In genomic region chr12:109827566-109828550, GRCh38 we compare ENCODE assay signal across 11 cellular contexts. TPM values are rescaled to one million over a fixed set of nuclear protein-coding genes. Genes with fewer than 3 reads are reported as not detected.
A peak's percentile ranks its signal among the peaks of the same experiment; 100 is the strongest.
DNase-seq lines count a peak whose midpoint lies in the region; ATAC-seq, FAIRE-seq and TF ChIP-seq lines count a peak whose summit lies in the region.
"Had no signal": no experiment of that assay in that cellular context is flagged by ENCODE, and none has a peak within 500 bp of the region (broad histone marks: within the 10 kb centered on the region; RNA-seq: fewer than 3 reads in every experiment).

No MANE protein-coding gene starts in this region.

- H3K27me3 ChIP-seq in HL-60 (ENCODE audit: insufficient read depth, poor library complexity, severe bottlenecking): peaks cover 4% of the 10 kb centered on the region
- no peaks in the 10 kb centered on the region for H3K27me3 ChIP-seq in adrenal gland
- H3K27me3 ChIP-seq in gastrocnemius medialis: peaks cover 9 to 18% (median 12%) of the 10 kb centered on the region in 3 donors
- no peaks in the 10 kb centered on the region for H3K27me3 ChIP-seq in breast epithelium

- H3K4me1 ChIP-seq in adrenal gland (replicated peaks in 1 of 2) (peaks cover 0 to 7% of the 10 kb centered on the region in 2 donors), kidney (ENCODE audit: control insufficient read depth in 1 of 2, insufficient read depth in 1 of 2, low read depth in 1 of 2, low read length in 2 of 2) (peaks cover 10 to 28% of the 10 kb centered on the region in 2 donors), gastrocnemius medialis (peaks cover 0 to 3% of the 10 kb centered on the region in 2 donors), breast epithelium (peaks cover 0 to 2% of the 10 kb centered on the region in 2 donors)

- no peak for FAIRE-seq in kidney (lab: Jason Lieb, UNC)
- FAIRE-seq: GM18507 had no signal

- intact Hi-C loops in adrenal gland (cut with DNase I): no loop called here
- intact Hi-C loops in kidney (cut with DNase I): no loop called here
- intact Hi-C loops in gastrocnemius medialis (cut with DNase I; ENCODE audit: low total_unique reads): no loop called here
- intact Hi-C loops in breast epithelium (cut with DNase I; ENCODE audit: low total_unique reads): no loop called here

- peak overlapping the region in 1 of 2 donors; percentile 51 for H3K9ac ChIP-seq in kidney (ENCODE audit: low read length in 2 of 2)

- TF ChIP-seq CTCF in HL-60 (IDR thresholded peaks at IDR 0.05; ENCODE audit: insufficient read depth, low read length) (no peak), adrenal gland (IDR thresholded peaks at IDR 0.05) (no peak), kidney (IDR thresholded peaks at IDR 0.05; ENCODE audit: borderline replicate concordance, extremely low read depth, insufficient read depth) (no peak), gastrocnemius medialis (IDR thresholded peaks at IDR 0.05 in 4 of 5, conservative IDR thresholded peaks at IDR 0.05 in 1 of 5) (no peak), breast epithelium (IDR thresholded peaks at IDR 0.05) (no peak)

- H3K4me3 ChIP-seq in HL-60 (replicated peaks; ENCODE audit: insufficient read depth, low read length) (no peak overlapping the region), adrenal gland (no peak overlapping the region), kidney (ENCODE audit: low read length in 2 of 2) (peak overlapping the region; percentile 23 to 26), gastrocnemius medialis (no peak overlapping the region), breast epithelium (no peak overlapping the region)

- no peaks in the 10 kb centered on the region for H3K9me3 ChIP-seq in adrenal gland (replicated peaks in 1 of 3)
- H3K9me3 ChIP-seq in kidney (ENCODE audit: control insufficient read depth in 1 of 2, low read length in 2 of 2): no peaks in the 10 kb centered on the region
- no peaks in the 10 kb centered on the region for H3K9me3 ChIP-seq in gastrocnemius medialis
- H3K9me3 ChIP-seq in breast epithelium: no peaks in the 10 kb centered on the region

- H3K27ac ChIP-seq in HL-60 (replicated peaks): peak overlapping the region; percentile 61
- peak overlapping the region in 3 of 5 donors; percentile 10 to 83 (median 65) for H3K27ac ChIP-seq in adrenal gland
- peak overlapping the region; percentile 61 to 74 for H3K27ac ChIP-seq in kidney (ENCODE audit: low read depth in 2 of 2, low read length in 2 of 2)
- no peak overlapping the region for H3K27ac ChIP-seq in gastrocnemius medialis
- peak overlapping the region in 1 of 2 donors; percentile 21 for H3K27ac ChIP-seq in breast epithelium

- 58 to 66% (median 64%) methylated on average over 7 to 19 of the region's 19 CpGs for WGBS in adrenal gland, 4 donors

- DNase-seq in HL-60 (ENCODE audit: low read depth in 1 of 2, low spot score in 1 of 2): peak; percentile 90 to 93
- DNase-seq in adrenal gland: peak; percentile 37 to 79 (median 65)
- DNase-seq in kidney: peak; percentile 80
- peak; percentile 38 to 45 for DNase-seq in gastrocnemius medialis
- DNase-seq in DMS153 (lab: John Stamatoyannopoulos, UW): no peak
- DNase-seq in mesenteric fat pad (ENCODE audit: low spot score): no peak
- DNase-seq in breast epithelium (ENCODE audit: low spot score in 2 of 2): no peak
- DNase-seq: activated naive CD4-positive, alpha-beta T cell treated with Interleukin-2 at 50 U/mL for 16 hours; effector CD4-positive, alpha-beta T cell had no signal

- ATAC-seq in gastrocnemius medialis (peak in 1 of 2 donors; percentile 30), HG03280 (IDR thresholded peaks at IDR 0.05; ENCODE audit: unreplicated experiment) (no peak)

- H3K36me3 ChIP-seq in adrenal gland (replicated peaks in 1 of 2): no peaks in the 10 kb centered on the region
- no peaks in the 10 kb centered on the region for H3K36me3 ChIP-seq in kidney (ENCODE audit: control insufficient read depth in 1 of 2, insufficient read depth in 2 of 2, low read length in 2 of 2)
- H3K36me3 ChIP-seq in gastrocnemius medialis: no peaks in the 10 kb centered on the region
- H3K36me3 ChIP-seq in breast epithelium: no peaks in the 10 kb centered on the region

- TF ChIP-seq POLR2A in adrenal gland (IDR thresholded peaks at IDR 0.05) (no peak), gastrocnemius medialis (IDR thresholded peaks at IDR 0.05) (no peak), breast epithelium (IDR thresholded peaks at IDR 0.05) (no peak)

- in situ Hi-C loops in gastrocnemius medialis (cut with MboI; ENCODE audit: low sequenced_read_pairs in 4 of 4): no loop called here

RNA-seq across cellular contexts. Expression of gene TRPV4, which starts 5.3 kb away (rescaled TPM):
- total RNA-seq in adrenal gland (1 to 10 TPM in 7 of 8 donors, under 1 TPM in 1; 0.30 to 5.9 (median 2.5) TPM), kidney (6.0 TPM), gastrocnemius medialis (not detected), mesenteric fat pad (3.5 TPM), breast epithelium (1 to 10 TPM in 2 of 3 donors, under 1 TPM in 1; 0.64 to 6.4 (median 2.0) TPM)
- polyA plus RNA-seq in adrenal gland (under 1 TPM; 0.46 to 0.64 (median 0.48) TPM), kidney (ENCODE audit: insufficient read depth, low read depth, low replicate concordance) (24.5 TPM)

RNA-seq across cellular contexts. Expression of gene GLTP, which starts 52.5 kb away (rescaled TPM):
- total RNA-seq in adrenal gland: 10 to 100 TPM; 29.7 to 58.8 (median 38.4) TPM
- polyA plus RNA-seq in adrenal gland: 10 to 100 TPM; 24.5 to 38.6 (median 27.4) TPM
- 45.9 TPM for total RNA-seq in kidney
- 56.4 TPM for polyA plus RNA-seq in kidney (ENCODE audit: insufficient read depth, low read depth, low replicate concordance)
- 10 to 100 TPM; 18.3 to 34.0 (median 22.4) TPM for total RNA-seq in gastrocnemius medialis
- 31.4 TPM for total RNA-seq in mesenteric fat pad
- 10 to 100 TPM; 38.2 to 53.1 (median 40.1) TPM for total RNA-seq in breast epithelium

Comparison
In these comparisons a context has a peak if more than half of its experiments do, and no peak if none do; other contexts are left out.
1. DNase-seq: peak in HL-60 (2 of 2), adrenal gland (7 of 7), kidney (single experiment) and gastrocnemius medialis (2 of 2); none in DMS153 (single experiment), mesenteric fat pad (single experiment) and breast epithelium (0 of 2).
2. H3K27ac ChIP-seq: peak in HL-60 (single experiment), adrenal gland (3 of 5) and kidney (2 of 2); none in gastrocnemius medialis (0 of 4).
3. H3K4me3 ChIP-seq: peak in kidney (2 of 2); none in HL-60 (single experiment), adrenal gland (0 of 4), gastrocnemius medialis (0 of 4) and breast epithelium (0 of 3).